Comparison of ENCODE assay signal across 19 cellular contexts in the genomic region with DNA sequence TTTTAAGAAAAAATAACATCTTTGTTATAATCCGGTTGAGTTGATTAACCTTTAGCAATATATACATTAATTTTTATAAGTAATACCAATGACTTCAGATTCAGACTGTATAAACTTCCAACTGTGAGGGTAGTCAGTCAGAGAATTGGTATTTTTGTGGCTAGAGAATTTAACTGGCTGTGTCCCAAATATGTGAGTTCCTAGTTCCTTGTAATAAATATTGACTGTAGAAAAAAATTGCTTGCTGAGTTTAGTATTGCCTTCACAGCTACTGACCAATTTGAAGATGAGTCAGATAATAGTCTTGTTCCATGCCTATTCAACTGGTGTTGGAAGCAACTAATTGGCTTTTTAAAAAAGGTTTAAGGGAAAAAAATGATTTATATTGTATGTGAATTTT.
DNase-seq lines count a peak whose midpoint lies in the region; ATAC-seq and TF ChIP-seq lines count a peak whose summit lies in the region.
"Had no signal": no experiment of that assay in that cellular context is flagged by ENCODE, and none has a peak within 500 bp of the region (broad histone marks: within the 10 kb centered on the region; RNA-seq: fewer than 3 reads in every experiment).

No MANE protein-coding gene starts in this region.

- H3K4me1 ChIP-seq in psoas muscle (no peaks in the 10 kb centered on the region), aorta (ENCODE audit: control insufficient read depth in 1 of 2, insufficient read depth in 2 of 2, low read length in 2 of 2) (no peaks in the 10 kb centered on the region)
- H3K4me1 ChIP-seq: BLaER1 had no signal

- POLR2A ChIA-PET in WTC11 (lab: Charles Lee), result no interaction called here

- H3K27ac Mint-ChIP-seq in chondrocyte (ENCODE audit: unreplicated experiment), result peak overlapping the region; percentile 66
- H3K27ac Mint-ChIP-seq in WTC11, result no peak overlapping the region
- H3K27ac Mint-ChIP-seq: activated T-cell treated with anti-CD3 and anti-CD28 coated beads, Interleukin-2, amount 50 U/mL, for 24 hours; stimulated activated naive CD8-positive, alpha-beta T cell treated with anti-CD3 and anti-CD28 coated beads, Interleukin-15, amount 100 ng/mL, for 72 hours had no signal

- ATAC-seq in psoas muscle, result no peak
- ATAC-seq in aorta (ENCODE audit: low FRiP score), result no peak
- ATAC-seq in WTC11, result no peak
- ATAC-seq: stimulated activated naive CD8-positive, alpha-beta T cell treated with anti-CD3 and anti-CD28 coated beads, Interleukin-15, amount 100 ng/mL, for 72 hours had no signal

- DNase-seq in AG09309 (ENCODE audit: low read depth), result peak; percentile 55
- peak; percentile 80 for DNase-seq in LHCN-M2 (ENCODE audit: low read depth)
- no peak for DNase-seq in chondrocyte (ENCODE audit: low spot score)
- peak; percentile 74 for DNase-seq in kidney tubule cell (ENCODE audit: low spot score)
- DNase-seq in activated effector memory CD4-positive, alpha-beta T cell treated with anti-CD3 and anti-CD28 coated beads, Interleukin-2, amount 50 U/mL, for 16 hours, result no peak
- DNase-seq in psoas muscle, result no peak
- DNase-seq in aorta, result no peak
- no peak for DNase-seq in WTC11 (ENCODE audit: low spot score)
- DNase-seq: activated CD4-positive, alpha-beta T cell treated with anti-CD3 and anti-CD28 coated beads, Interleukin-2, amount 50 U/mL, for 1 hour; activated T-cell treated with anti-CD3 and anti-CD28 coated beads, Interleukin-2, amount 50 U/mL, for 24 hours; DMS153; islet precursor cell; NCI-H1930; occipital lobe; Right ventricle myocardium superior; spleen; stimulated activated naive CD8-positive, alpha-beta T cell treated with anti-CD3 and anti-CD28 coated beads, Interleukin-15, amount 100 ng/mL, for 72 hours; T-helper 9 cell had no signal

- H3K4me3 Mint-ChIP-seq in chondrocyte (ENCODE audit: unreplicated experiment) (no peak overlapping the region), WTC11 (no peak overlapping the region)
- H3K4me3 Mint-ChIP-seq: activated T-cell treated with anti-CD3 and anti-CD28 coated beads, Interleukin-2, amount 50 U/mL, for 24 hours; stimulated activated naive CD8-positive, alpha-beta T cell treated with anti-CD3 and anti-CD28 coated beads, Interleukin-15, amount 100 ng/mL, for 72 hours had no signal

- no peaks in the 10 kb centered on the region for H3K9me3 Mint-ChIP-seq in chondrocyte (ENCODE audit: low read depth)
- no peaks in the 10 kb centered on the region for H3K9me3 Mint-ChIP-seq in WTC11
- H3K9me3 Mint-ChIP-seq: activated T-cell treated with anti-CD3 and anti-CD28 coated beads, Interleukin-2, amount 50 U/mL, for 24 hours; stimulated activated naive CD8-positive, alpha-beta T cell treated with anti-CD3 and anti-CD28 coated beads, Interleukin-15, amount 100 ng/mL, for 72 hours had no signal

- CTCF ChIA-PET in WTC11 (lab: Charles Lee), result interaction anchor here (2.5 kb wide), 1 partner anchor 28 kb away, joined by 6 read pairs; no protein-coding TSS in a partner anchor

- no peak for TF ChIP-seq CTCF in AG09309 (IDR thresholded peaks at IDR 0.05; ENCODE audit: control insufficient read depth, insufficient read depth, low read depth, low read length, missing control alignments)
- no peak for TF ChIP-seq CTCF in chondrocyte (IDR thresholded peaks at IDR 0.05)
- no peak for TF ChIP-seq CTCF in psoas muscle (IDR thresholded peaks at IDR 0.05)
- no peak for TF ChIP-seq CTCF in WTC11 (IDR thresholded peaks at IDR 0.05)

- H3K27ac ChIP-seq in psoas muscle, result no peak overlapping the region
- no peak overlapping the region for H3K27ac ChIP-seq in aorta (ENCODE audit: low read depth in 1 of 2, low read length in 2 of 2)
- H3K27ac ChIP-seq: BLaER1, spleen had no signal

- H3K9me3 ChIP-seq in psoas muscle (no peaks in the 10 kb centered on the region), aorta (ENCODE audit: control insufficient read depth, low read length) (no peaks in the 10 kb centered on the region)
- H3K9me3 ChIP-seq: BLaER1, spleen had no signal

- H3K36me3 ChIP-seq in psoas muscle (ENCODE audit: insufficient read depth in 1 of 2, low read depth in 1 of 2), result no peaks in the 10 kb centered on the region
- no peaks in the 10 kb centered on the region for H3K36me3 ChIP-seq in aorta (ENCODE audit: control insufficient read depth in 1 of 2, insufficient read depth in 2 of 2, low read length in 1 of 2)
- H3K36me3 ChIP-seq: BLaER1, spleen had no signal

- H3K36me3 Mint-ChIP-seq in chondrocyte (ENCODE audit: low read depth) (no peaks in the 10 kb centered on the region), WTC11 (no peaks in the 10 kb centered on the region)

- 92 to 100% (median 98%) methylated on average over 1 of the region's 1 CpG for WGBS in psoas muscle, 3 donors
- WGBS in aorta, 2 donors, result 88 to 95% methylated on average over 1 of the region's 1 CpG

- H3K27me3 ChIP-seq in psoas muscle (ENCODE audit: insufficient read depth in 3 of 3, low read length in 2 of 3) (peaks cover 0 to 2% (median 0%) of the 10 kb centered on the region in 3 donors), aorta (ENCODE audit: control insufficient read depth in 1 of 2, insufficient read depth in 2 of 2, low read length in 1 of 2) (no peaks in the 10 kb centered on the region)
- H3K27me3 ChIP-seq: BLaER1, spleen had no signal

- intact Hi-C loops in psoas muscle (cut with DNase I), result no loop called here
- intact Hi-C loops in aorta (cut with DNase I), result no loop called here

- H3K4me1 Mint-ChIP-seq in chondrocyte (ENCODE audit: low read depth), result peaks cover 47% of the 10 kb centered on the region
- peaks cover 27% of the 10 kb centered on the region for H3K4me1 Mint-ChIP-seq in WTC11
- H3K4me1 Mint-ChIP-seq: stimulated activated naive CD8-positive, alpha-beta T cell treated with anti-CD3 and anti-CD28 coated beads, Interleukin-15, amount 100 ng/mL, for 72 hours had no signal

- no peak overlapping the region for H3K4me3 ChIP-seq in AG09309 (ENCODE audit: control insufficient read depth, low read depth, low read length)
- H3K4me3 ChIP-seq in psoas muscle, result no peak overlapping the region
- H3K4me3 ChIP-seq in aorta (ENCODE audit: low read length in 2 of 2), result no peak overlapping the region
- H3K4me3 ChIP-seq: BLaER1, spleen had no signal

- H3K27me3 Mint-ChIP-seq in chondrocyte (ENCODE audit: low read depth) (no peaks in the 10 kb centered on the region), WTC11 (ENCODE audit: low read depth) (no peaks in the 10 kb centered on the region)

TF ChIP-seq in WTC11, 78 proteins besides CTCF, POLR2A, EP300 and RAD21 (continues in another document):
- TF ChIP-seq FOXP1 (CRISPR knock-in tag; IDR thresholded peaks at IDR 0.05; ENCODE audit: borderline replicate concordance), result no peak
- no peak for TF ChIP-seq GRHL2 (CRISPR knock-in tag; IDR thresholded peaks at IDR 0.05; ENCODE audit: insufficient replicate concordance, severe bottlenecking)
- TF ChIP-seq, protein P1, sequence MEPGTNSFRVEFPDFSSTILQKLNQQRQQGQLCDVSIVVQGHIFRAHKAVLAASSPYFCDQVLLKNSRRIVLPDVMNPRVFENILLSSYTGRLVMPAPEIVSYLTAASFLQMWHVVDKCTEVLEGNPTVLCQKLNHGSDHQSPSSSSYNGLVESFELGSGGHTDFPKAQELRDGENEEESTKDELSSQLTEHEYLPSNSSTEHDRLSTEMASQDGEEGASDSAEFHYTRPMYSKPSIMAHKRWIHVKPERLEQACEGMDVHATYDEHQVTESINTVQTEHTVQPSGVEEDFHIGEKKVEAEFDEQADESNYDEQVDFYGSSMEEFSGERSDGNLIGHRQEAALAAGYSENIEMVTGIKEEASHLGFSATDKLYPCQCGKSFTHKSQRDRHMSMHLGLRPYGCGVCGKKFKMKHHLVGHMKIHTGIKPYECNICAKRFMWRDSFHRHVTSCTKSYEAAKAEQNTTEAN (CRISPR knock-in tag; IDR thresholded peaks at IDR 0.05), result no peak
- TF ChIP-seq ZNF232 (CRISPR knock-in tag; IDR thresholded peaks at IDR 0.05), result no peak
- TF ChIP-seq TEAD4 (CRISPR knock-in tag; IDR thresholded peaks at IDR 0.05), result no peak
- TF ChIP-seq ZNF219 (CRISPR knock-in tag; IDR thresholded peaks at IDR 0.05; ENCODE audit: borderline replicate concordance), result no peak
- no peak for TF ChIP-seq CREB1 (CRISPR knock-in tag; IDR thresholded peaks at IDR 0.05)
- no peak for TF ChIP-seq AR (CRISPR knock-in tag; IDR thresholded peaks at IDR 0.05)
- no peak for TF ChIP-seq FOXK1 (CRISPR knock-in tag; IDR thresholded peaks at IDR 0.05)
- no peak for TF ChIP-seq TCF7 (CRISPR knock-in tag; IDR thresholded peaks at IDR 0.05; ENCODE audit: low read depth)
- TF ChIP-seq RELA (CRISPR knock-in tag; IDR thresholded peaks at IDR 0.05; ENCODE audit: borderline replicate concordance), result no peak
- no peak for TF ChIP-seq OVOL2 (CRISPR knock-in tag; IDR thresholded peaks at IDR 0.05; ENCODE audit: borderline replicate concordance)

Comparison
In these comparisons a context has a peak if more than half of its experiments do, and no peak if none do; other contexts are left out.
1. DNase-seq: peak in AG09309 (single experiment), LHCN-M2 (single experiment) and kidney tubule cell (single experiment); none in chondrocyte (single experiment), activated effector memory CD4-positive, alpha-beta T cell treated with anti-CD3 and anti-CD28 coated beads, Interleukin-2, amount 50 U/mL, for 16 hours (single experiment), psoas muscle (0 of 2), aorta (0 of 2) and WTC11 (single experiment).